16 cellular contexts compared by ENCODE assay signal in the genomic region with DNA sequence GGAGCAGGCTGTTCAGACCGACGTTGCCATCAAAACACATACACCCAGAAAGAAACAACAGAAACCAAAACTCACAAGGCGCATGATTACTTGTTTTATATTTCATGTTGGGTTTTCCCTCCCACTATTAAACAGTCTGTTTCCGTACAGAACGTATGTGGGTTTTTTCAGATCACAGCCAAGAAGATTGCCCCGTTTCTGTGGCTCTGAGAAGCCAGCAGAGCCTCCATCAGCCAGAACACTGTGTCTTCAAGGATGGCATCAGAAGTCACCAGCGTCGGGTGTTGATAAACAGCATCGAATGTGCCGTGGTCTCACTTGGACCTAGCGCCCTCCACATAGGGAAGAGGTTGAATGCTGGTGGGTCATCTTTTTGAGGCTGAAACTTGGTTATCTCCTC. TPM values are rescaled to one million over a fixed set of nuclear protein-coding genes. Genes with fewer than 3 reads are reported as not detected.
DNase-seq lines count a peak whose midpoint lies in the region; TF ChIP-seq lines count a peak whose summit lies in the region.
"Had no signal": no experiment of that assay in that cellular context is flagged by ENCODE, and none has a peak within 500 bp of the region (broad histone marks: within the 10 kb centered on the region; RNA-seq: fewer than 3 reads in every experiment).

No MANE protein-coding gene starts in this region.

- no peaks in the 10 kb centered on the region for H3K9me3 ChIP-seq in right atrium auricular region
- H3K9me3 ChIP-seq: tibial artery had no signal

- H3K27ac Mint-ChIP-seq in activated T-helper 1 cell treated with anti-CD3 and anti-CD28 coated beads, Interleukin-12 subunit alpha, Interleukin-12 subunit beta, Interleukin-2, Interleukin-4 antibody, amounts not matched to agents 30 ng/mL and 10 ng/mL and 1 ng/mL, durations not matched to agents 14 hours and 24 hours and 36 hours: peak overlapping the region; percentile 87

- peaks cover 25% of the 10 kb centered on the region for H3K36me3 ChIP-seq in right atrium auricular region

- H3K4me3 Mint-ChIP-seq in activated T-helper 1 cell treated with anti-CD3 and anti-CD28 coated beads, Interleukin-12 subunit alpha, Interleukin-12 subunit beta, Interleukin-2, Interleukin-4 antibody, amounts not matched to agents 30 ng/mL and 10 ng/mL and 1 ng/mL, durations not matched to agents 14 hours and 24 hours and 36 hours: peak overlapping the region; percentile 71

- H3K4me1 Mint-ChIP-seq in activated T-helper 1 cell treated with anti-CD3 and anti-CD28 coated beads, Interleukin-12 subunit alpha, Interleukin-12 subunit beta, Interleukin-2, Interleukin-4 antibody, amounts not matched to agents 30 ng/mL and 10 ng/mL and 1 ng/mL, durations not matched to agents 14 hours and 24 hours and 36 hours (ENCODE audit: low read depth): peaks cover 29% of the 10 kb centered on the region

- H3K9me3 Mint-ChIP-seq in activated T-helper 1 cell treated with anti-CD3 and anti-CD28 coated beads, Interleukin-12 subunit alpha, Interleukin-12 subunit beta, Interleukin-2, Interleukin-4 antibody, amounts not matched to agents 30 ng/mL and 10 ng/mL and 1 ng/mL, durations not matched to agents 14 hours and 24 hours and 36 hours: no peaks in the 10 kb centered on the region

- peak overlapping the region; percentile 79 to 96 for H3K27ac ChIP-seq in right atrium auricular region
- H3K27ac ChIP-seq: parathyroid adenoma, tibial artery had no signal

- DNase-seq in stimulated activated naive CD4-positive, alpha-beta T cell treated with Interleukin-2 at 50 U/mL for 16 hours (lab: John Stamatoyannopoulos, UW): peak; percentile 28
- no peak for DNase-seq in stimulated activated naive CD4-positive, alpha-beta T cell (lab: John Stamatoyannopoulos, UW)
- no peak for DNase-seq in activated T-helper 1 cell treated with anti-CD3 and anti-CD28 coated beads, Interleukin-12 subunit alpha, Interleukin-12 subunit beta, Interleukin-2, Interleukin-4 antibody, amounts not matched to agents 30 ng/mL and 10 ng/mL and 1 ng/mL, durations not matched to agents 14 hours and 24 hours and 36 hours (ENCODE audit: low spot score)
- no peak for DNase-seq in right atrium auricular region (ENCODE audit: low spot score)
- no peak for DNase-seq in NOMO-1 treated with DMSO at 0.1 percent for 48 hours (lab: John Stamatoyannopoulos, UW; ENCODE audit: unreplicated experiment)
- no peak for DNase-seq in NCI-H2196 (lab: John Stamatoyannopoulos, UW; ENCODE audit: unreplicated experiment)
- DNase-seq in NCI-H446 (lab: John Stamatoyannopoulos, UW): no peak
- DNase-seq: DMS 273 treated with DMSO at 0.1 percent for 48 hours; GDM1; left colon; NCI-H345; NK-92 treated with Interleukin-12 subunit alpha and Interleukin-12 subunit beta, amount 100 ng/mL, for 24 hours; RPMI8226; SW 1271; tibial artery had no signal

- no peaks in the 10 kb centered on the region for H3K27me3 Mint-ChIP-seq in activated T-helper 1 cell treated with anti-CD3 and anti-CD28 coated beads, Interleukin-12 subunit alpha, Interleukin-12 subunit beta, Interleukin-2, Interleukin-4 antibody, amounts not matched to agents 30 ng/mL and 10 ng/mL and 1 ng/mL, durations not matched to agents 14 hours and 24 hours and 36 hours (ENCODE audit: insufficient read depth)

- H3K4me3 ChIP-seq in right atrium auricular region: peak overlapping the region; percentile 13 to 21
- H3K4me3 ChIP-seq: tibial artery had no signal

- peaks cover 31% of the 10 kb centered on the region for H3K36me3 Mint-ChIP-seq in activated T-helper 1 cell treated with anti-CD3 and anti-CD28 coated beads, Interleukin-12 subunit alpha, Interleukin-12 subunit beta, Interleukin-2, Interleukin-4 antibody, amounts not matched to agents 30 ng/mL and 10 ng/mL and 1 ng/mL, durations not matched to agents 14 hours and 24 hours and 36 hours (ENCODE audit: low read depth)

- intact Hi-C loops in activated T-helper 1 cell treated with anti-CD3 and anti-CD28 coated beads, Interleukin-12 subunit alpha, Interleukin-12 subunit beta, Interleukin-2, Interleukin-4 antibody, amounts not matched to agents 30 ng/mL and 10 ng/mL and 1 ng/mL, durations not matched to agents 14 hours and 24 hours and 36 hours (cut with micrococcal nuclease): no loop called here

- peaks cover 0 to 39% of the 10 kb centered on the region in 2 donors for H3K4me1 ChIP-seq in right atrium auricular region

- no peak for TF ChIP-seq CTCF in right atrium auricular region (IDR thresholded peaks at IDR 0.05)

- H3K27me3 ChIP-seq in right atrium auricular region: no peaks in the 10 kb centered on the region

RNA-seq across cellular contexts. Expression of gene FAM78A, which starts 42.8 kb away (rescaled TPM):
- total RNA-seq in activated T-helper 1 cell treated with anti-CD3 and anti-CD28 coated beads, Interleukin-12 subunit alpha, Interleukin-12 subunit beta, Interleukin-2, Interleukin-4 antibody, amounts not matched to agents 30 ng/mL and 10 ng/mL and 1 ng/mL, durations not matched to agents 14 hours and 24 hours and 36 hours: 52.8 and 54.3 TPM in 2 replicates
- 10 to 100 TPM; 31.8 to 55.3 TPM for total RNA-seq in right atrium auricular region

RNA-seq across cellular contexts. Expression of gene PLPP7, which starts 56.0 kb away (rescaled TPM):
- 0.10 TPM in 1 of 2 replicates, not detected in the other for total RNA-seq in activated T-helper 1 cell treated with anti-CD3 and anti-CD28 coated beads, Interleukin-12 subunit alpha, Interleukin-12 subunit beta, Interleukin-2, Interleukin-4 antibody, amounts not matched to agents 30 ng/mL and 10 ng/mL and 1 ng/mL, durations not matched to agents 14 hours and 24 hours and 36 hours
- 100 to 1,000 TPM; 124 to 216 TPM for total RNA-seq in right atrium auricular region

Comparison
In these comparisons a context has a peak if more than half of its experiments do, and no peak if none do; other contexts are left out.
1. RNA of gene PLPP7, which starts 56.0 kb away (total RNA-seq): 124 to 216 TPM in right atrium auricular region; 0.10 TPM in activated T-helper 1 cell treated with anti-CD3 and anti-CD28 coated beads, Interleukin-12 subunit alpha, Interleukin-12 subunit beta, Interleukin-2, Interleukin-4 antibody, amounts not matched to agents 30 ng/mL and 10 ng/mL and 1 ng/mL, durations not matched to agents 14 hours and 24 hours and 36 hours; every median in the first group is over 100 times any median in the second.